In the genomic region with DNA sequence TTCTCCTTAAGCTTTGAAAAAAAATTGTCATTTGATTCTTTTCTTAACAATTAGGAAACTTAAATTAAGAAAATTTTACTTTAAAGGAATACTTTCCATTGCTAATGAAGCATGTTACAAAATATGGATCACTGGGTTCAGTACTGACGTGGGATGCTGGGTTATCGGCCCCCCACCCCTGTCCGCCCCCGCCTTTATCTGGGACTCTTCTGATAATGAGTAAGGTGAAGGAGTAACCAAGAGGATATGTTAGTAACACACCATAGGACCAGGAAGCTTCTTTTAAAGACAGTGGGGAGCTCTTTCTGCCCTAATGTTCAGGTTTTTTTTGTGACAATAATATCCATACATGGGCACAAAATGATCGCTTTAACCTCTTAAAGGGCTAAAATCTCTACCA, we compare ENCODE assay signal across 11 cellular contexts.
"Had no signal": no experiment of that assay in that cellular context is flagged by ENCODE, and none has a peak within 500 bp of the region (broad histone marks: within the 10 kb centered on the region; RNA-seq: fewer than 3 reads in every experiment).

No MANE protein-coding gene starts in this region.

- H3K9me3 ChIP-seq: HAP-1 had no signal

- H3K9ac ChIP-seq: GM23248 had no signal

- DNase-seq: GM23248, GOT3, H7, H9, HCEC 1CT, HFFc6 had no signal

- H3K4me3 ChIP-seq: GM23248, GM23338, HAP-1 had no signal

- H2AFZ ChIP-seq: GM23248, GM23338 had no signal

- H3K27ac ChIP-seq: GM23248 had no signal

- FAIRE-seq: H1, H54 had no signal

- ATAC-seq: GM23338, HCT116 had no signal

- H3K4me2 ChIP-seq: GM23338 had no signal
